ENCODE assay signal across 10 cellular contexts in genomic region chr6:56246941-56247653, GRCh38. TPM values are rescaled to one million over a fixed set of nuclear protein-coding genes. Genes with fewer than 3 reads are reported as not detected.
DNase-seq lines count a peak whose midpoint lies in the region; TF ChIP-seq lines count a peak whose summit lies in the region.
"Had no signal": no experiment of that assay in that cellular context is flagged by ENCODE, and none has a peak within 500 bp of the region (broad histone marks: within the 10 kb centered on the region; RNA-seq: fewer than 3 reads in every experiment).

TSS of gene COL21A1 (minus strand) at chr6:56247580. CDS start at chr6:56182618, 64,962 bp downstream.

- H3K4me3 Mint-ChIP-seq in H9: peak within 1 kb of the TSS; percentile 72 to 88
- no peak within 1 kb of the TSS for H3K4me3 Mint-ChIP-seq in CD8-positive, alpha-beta memory T cell

- no peaks in the 10 kb centered on the region for H4K20me1 ChIP-seq in H9 (ENCODE audit: control insufficient read depth, insufficient read depth, insufficient read length)

- H3K4me1 ChIP-seq in H9 (ENCODE audit: insufficient read depth, low read length) (peaks cover 8% of the 10 kb centered on the region), iPS DF 6.9 (ENCODE audit: control insufficient read depth, insufficient read depth, low read length) (peaks cover 4% of the 10 kb centered on the region; the same call in 1 of the 2 replicates), sigmoid colon (peaks cover 0 to 62% (median 39%) of the 10 kb centered on the region in 4 donors)
- H3K4me1 ChIP-seq in effector memory CD4-positive, alpha-beta T cell (ENCODE audit: control insufficient read depth, insufficient read depth, low read length, poor library complexity, severe bottlenecking): no peaks in the 10 kb centered on the region
- no peaks in the 10 kb centered on the region for H3K4me1 ChIP-seq in CD8-positive, alpha-beta memory T cell (ENCODE audit: insufficient read depth, low read length)

- no peak within 1 kb of the TSS for H2BK120ac ChIP-seq in H9 (ENCODE audit: low read depth, low read length, poor library complexity, severe bottlenecking)

- POLR2A ChIA-PET in CD8-positive, alpha-beta memory T cell (lab: Charles Lee): no interaction called here

- intact Hi-C loops in sigmoid colon (cut with DNase I): no loop called here

- H2BK20ac ChIP-seq in H9 (ENCODE audit: low read depth, low read length, poor library complexity, severe bottlenecking): no peak within 1 kb of the TSS

- H3K4me1 Mint-ChIP-seq in H9: peaks cover 36 to 38% of the 10 kb centered on the region in 2 experiments
- H3K4me1 Mint-ChIP-seq in CD8-positive, alpha-beta memory T cell: no peaks in the 10 kb centered on the region
- H3K4me1 Mint-ChIP-seq: naive B cell had no signal

- no peak within 1 kb of the TSS for H3K23ac ChIP-seq in H9 (ENCODE audit: insufficient read length, low read depth, low read length)

- no peaks in the 10 kb centered on the region for H3K79me2 ChIP-seq in H9 (ENCODE audit: insufficient read depth, low read length)

- H4K91ac ChIP-seq in H9 (ENCODE audit: insufficient read length, low read depth, low read length): no peak within 1 kb of the TSS

- in situ Hi-C loops in astrocyte of the cerebellum (cut with HindIII; ENCODE audit: low sequenced_read_pairs): no loop called here

- CTCF ChIA-PET in CD8-positive, alpha-beta memory T cell (lab: Charles Lee): no interaction called here

- H2AFZ ChIP-seq in H9 (ENCODE audit: low read length): peak within 1 kb of the TSS; percentile 79

- no peaks in the 10 kb centered on the region; a peak in 1 of 7 replicates for H3K36me3 Mint-ChIP-seq in H9 (ENCODE audit: insufficient read depth in 1 of 3, low read depth in 3 of 3)
- H3K36me3 Mint-ChIP-seq in CD8-positive, alpha-beta memory T cell: no peaks in the 10 kb centered on the region
- H3K36me3 Mint-ChIP-seq: naive B cell had no signal

- no CpG with 5 or more reads among the region's 34 CpGs for WGBS in H9 (ENCODE audit: extremely low coverage, insufficient read length, low lambda C conversion rate)
- WGBS in iPS DF 6.9 (ENCODE audit: insufficient coverage, insufficient read length): no CpG with 5 or more reads among the region's 34 CpGs
- WGBS in sigmoid colon, 2 donors: 4 to 8% methylated on average over 34 of the region's 34 CpGs

- H3K4ac ChIP-seq in H9 (ENCODE audit: low read depth, low read length): no peak within 1 kb of the TSS

- no peaks in the 10 kb centered on the region for H3K79me1 ChIP-seq in H9 (ENCODE audit: insufficient read depth, low read depth, low read length, poor library complexity, severe bottlenecking)

- H4K8ac ChIP-seq in H9 (replicated peaks; ENCODE audit: insufficient read length, low read depth, low read length): no peak within 1 kb of the TSS

- peak within 1 kb of the TSS; percentile 94 to 98 (median 97) for H3K27ac Mint-ChIP-seq in H9
- H3K27ac Mint-ChIP-seq in CD8-positive, alpha-beta memory T cell: no peak within 1 kb of the TSS
- H3K27ac Mint-ChIP-seq: naive B cell had no signal

- peaks cover 13% of the 10 kb centered on the region for H3K23me2 ChIP-seq in H9 (ENCODE audit: insufficient read length, low read depth, low read length, poor library complexity, severe bottlenecking)

- no peaks in the 10 kb centered on the region for H3K9me3 ChIP-seq in H9 (ENCODE audit: control insufficient read depth, low read depth, low read length)
- no peaks in the 10 kb centered on the region for H3K9me3 ChIP-seq in iPS DF 6.9 (ENCODE audit: control insufficient read depth, insufficient read depth, low read length)
- no peaks in the 10 kb centered on the region for H3K9me3 ChIP-seq in sigmoid colon
- H3K9me3 ChIP-seq in effector memory CD4-positive, alpha-beta T cell (ENCODE audit: control insufficient read depth, low read length): no peaks in the 10 kb centered on the region
- H3K9me3 ChIP-seq in CD8-positive, alpha-beta memory T cell (ENCODE audit: low read length): no peaks in the 10 kb centered on the region

- peak within 1 kb of the TSS; percentile 44 for H3K18ac ChIP-seq in H9 (ENCODE audit: insufficient read length, low read depth, low read length)

- H3K36me3 ChIP-seq in iPS DF 6.9 (ENCODE audit: control insufficient read depth, insufficient read depth, low read length): no peaks in the 10 kb centered on the region
- H3K36me3 ChIP-seq in sigmoid colon: no peaks in the 10 kb centered on the region
- H3K36me3 ChIP-seq in effector memory CD4-positive, alpha-beta T cell (ENCODE audit: control insufficient read depth, insufficient read depth, low read length): no peaks in the 10 kb centered on the region
- H3K36me3 ChIP-seq in CD8-positive, alpha-beta memory T cell (ENCODE audit: insufficient read depth, low read length): no peaks in the 10 kb centered on the region

- no peak within 1 kb of the TSS for H2BK15ac ChIP-seq in H9 (ENCODE audit: low read depth, low read length)

- no peak within 1 kb of the TSS for H3T11ph ChIP-seq in H9 (ENCODE audit: low read length)

- H4K5ac ChIP-seq in H9 (ENCODE audit: insufficient read length, low read depth, low read length): no peak within 1 kb of the TSS

- H3K9ac ChIP-seq in H9 (ENCODE audit: extremely low read depth, insufficient read length, low read length): peak within 1 kb of the TSS; percentile 23

- TF ChIP-seq EP300 in sigmoid colon (IDR thresholded peaks at IDR 0.05): no peak

- H3K4me2 ChIP-seq in H9 (ENCODE audit: insufficient read depth, insufficient read length, low read length): peak within 1 kb of the TSS; percentile 63

- no peak for TF ChIP-seq POLR2A in sigmoid colon (IDR thresholded peaks at IDR 0.05)

- peak within 1 kb of the TSS; percentile 49; the same call in 1 of the 2 replicates for H3K14ac ChIP-seq in H9 (ENCODE audit: insufficient read depth, low read length)

- no peaks in the 10 kb centered on the region for H3K9me3 Mint-ChIP-seq in H9
- H3K9me3 Mint-ChIP-seq in CD8-positive, alpha-beta memory T cell: peaks cover 0 to 9% (median 2%) of the 10 kb centered on the region in 5 donors

- H3K27me3 ChIP-seq in H9 (ENCODE audit: insufficient read depth, low read length) (no peaks in the 10 kb centered on the region), iPS DF 6.9 (ENCODE audit: control insufficient read depth, insufficient read depth, low read length) (no peaks in the 10 kb centered on the region), sigmoid colon (no peaks in the 10 kb centered on the region)
- no peaks in the 10 kb centered on the region for H3K27me3 ChIP-seq in effector memory CD4-positive, alpha-beta T cell (replicated peaks; ENCODE audit: control insufficient read depth, insufficient read depth, low read length, poor library complexity, severe bottlenecking)
- H3K27me3 ChIP-seq in CD8-positive, alpha-beta memory T cell (ENCODE audit: insufficient read depth, low read length, poor library complexity, severe bottlenecking): no peaks in the 10 kb centered on the region

- no peak within 1 kb of the TSS for H2AK5ac ChIP-seq in H9 (ENCODE audit: insufficient read length, low read length)

- H3K4me3 ChIP-seq in astrocyte of the cerebellum (ENCODE audit: low read depth, low read length) (peak within 1 kb of the TSS; percentile 53), iPS DF 6.9 (ENCODE audit: low read length) (peak within 1 kb of the TSS; percentile 51; the same call in 1 of the 2 replicates), sigmoid colon (peak within 1 kb of the TSS; percentile 56 to 62 (median 58))
- H3K4me3 ChIP-seq in effector memory CD4-positive, alpha-beta T cell (ENCODE audit: insufficient read depth, low read depth, low read length, poor library complexity, severe bottlenecking): no peak within 1 kb of the TSS
- H3K4me3 ChIP-seq in CD8-positive, alpha-beta memory T cell (ENCODE audit: low read length): no peak within 1 kb of the TSS

- H3K27me3 Mint-ChIP-seq in H9 (ENCODE audit: low read depth): peaks cover 15% of the 10 kb centered on the region
- H3K27me3 Mint-ChIP-seq in CD8-positive, alpha-beta memory T cell: peaks cover 0 to 3% of the 10 kb centered on the region in 2 donors

- H2BK12ac ChIP-seq in H9 (ENCODE audit: insufficient read length, low read depth, low read length): no peak within 1 kb of the TSS

- H3K27ac ChIP-seq in H9 (ENCODE audit: insufficient read length, low read depth, low read length) (peak within 1 kb of the TSS; percentile 38), iPS DF 6.9 (ENCODE audit: low read length) (peak within 1 kb of the TSS; percentile 17), sigmoid colon (peak within 1 kb of the TSS; percentile 77 to 80 (median 78))
- H3K27ac ChIP-seq in effector memory CD4-positive, alpha-beta T cell (ENCODE audit: insufficient read depth, low read length, poor library complexity, severe bottlenecking): no peak within 1 kb of the TSS
- H3K27ac ChIP-seq in CD8-positive, alpha-beta memory T cell (ENCODE audit: low read depth, low read length): no peak within 1 kb of the TSS

- H3K56ac ChIP-seq in H9 (ENCODE audit: insufficient read length, low read depth, low read length): no peak within 1 kb of the TSS

- peak; percentile 95 for DNase-seq in H9
- DNase-seq in astrocyte of the cerebellum (ENCODE audit: low read depth): no peak
- DNase-seq in iPS DF 6.9 (ENCODE audit: low read depth, low spot score): peak; percentile 79
- peak; percentile 81 for DNase-seq in sigmoid colon
- DNase-seq in effector CD4-positive, alpha-beta T cell: no peak
- DNase-seq in effector memory CD4-positive, alpha-beta T cell: no peak
- DNase-seq in NCI-H1694 treated with DMSO at 0.1 percent for 48 hours (lab: John Stamatoyannopoulos, UW): no peak
- no peak for DNase-seq in CD8-positive, alpha-beta memory T cell
- DNase-seq: naive B cell had no signal

- no peak within 1 kb of the TSS for H2BK5ac ChIP-seq in H9 (ENCODE audit: insufficient read length, low read length)

- TF ChIP-seq CTCF in H9 (conservative IDR thresholded peaks at IDR 0.05) (peak; percentile 64), astrocyte of the cerebellum (IDR thresholded peaks at IDR 0.05; ENCODE audit: low read depth, low read length, missing control alignments) (peak; percentile 53), sigmoid colon (IDR thresholded peaks at IDR 0.05) (no peak)

RNA-seq across cellular contexts. Expression of gene COL21A1, which starts in this region (rescaled TPM):
- total RNA-seq in H9 (2021) (1.4 and 1.8 TPM in 2 replicates), sigmoid colon (100 to 1,000 TPM in 1 of 4 donors, 10 to 100 TPM in 3; 21.6 to 110 (median 48.9) TPM)
- 1 to 10 TPM in 1 of 3 donors, not detected in 2; 1.9 TPM for polyA plus RNA-seq in sigmoid colon
- total RNA-seq in CD8-positive, alpha-beta memory T cell: not detected
- polyA plus RNA-seq in CD8-positive, alpha-beta memory T cell: not detected
- total RNA-seq: T-helper 1 cell treated with Interleukin-12 subunit alpha and Interleukin-12 subunit beta and Interleukin-4 antibody, amounts not matched to agents 30 ng/mL and 1 ng/mL, for 36 hours had no signal

Comparison
In these comparisons a context has a peak if more than half of its experiments do, and no peak if none do; other contexts are left out.
1. DNase-seq: peak in H9 (single experiment), iPS DF 6.9 (single experiment) and sigmoid colon (single experiment); none in astrocyte of the cerebellum (single experiment), effector CD4-positive, alpha-beta T cell (single experiment), effector memory CD4-positive, alpha-beta T cell (0 of 3), NCI-H1694 treated with DMSO at 0.1 percent for 48 hours (single experiment) and CD8-positive, alpha-beta memory T cell (0 of 5).
2. H3K27ac ChIP-seq: peak in H9 (single experiment), iPS DF 6.9 (single experiment) and sigmoid colon (4 of 4); none in effector memory CD4-positive, alpha-beta T cell (single experiment) and CD8-positive, alpha-beta memory T cell (single experiment).
3. H3K27ac Mint-ChIP-seq: peak in H9 (3 of 3); none in CD8-positive, alpha-beta memory T cell (0 of 8).
4. H3K4me3 Mint-ChIP-seq: peak in H9 (2 of 2); none in CD8-positive, alpha-beta memory T cell (0 of 7).
5. CTCF ChIP-seq: peak in H9 (single experiment) and astrocyte of the cerebellum (single experiment); none in sigmoid colon (0 of 4).
6. H3K4me3 ChIP-seq: peak in astrocyte of the cerebellum (single experiment), iPS DF 6.9 (single experiment) and sigmoid colon (4 of 4); none in effector memory CD4-positive, alpha-beta T cell (single experiment) and CD8-positive, alpha-beta memory T cell (single experiment).